ENCODE assay signal across 15 cellular contexts in genomic region chr1:24380508-24380907, GRCh38. TPM values are rescaled to one million over a fixed set of nuclear protein-coding genes. Genes with fewer than 3 reads are reported as not detected.
DNase-seq lines count a peak whose midpoint lies in the region; ATAC-seq and TF ChIP-seq lines count a peak whose summit lies in the region.
"Had no signal": no experiment of that assay in that cellular context is flagged by ENCODE, and none has a peak within 500 bp of the region (broad histone marks: within the 10 kb centered on the region; RNA-seq: fewer than 3 reads in every experiment).

No MANE protein-coding gene starts in this region.

- H3K36me3 ChIP-seq in colonic mucosa (no peaks in the 10 kb centered on the region), thymus (ENCODE audit: control insufficient read depth, insufficient read depth) (no peaks in the 10 kb centered on the region), lower lobe of right lung (peaks cover 19% of the 10 kb centered on the region)
- H3K36me3 ChIP-seq: BLaER1 treated with 17β-estradiol and CSF1 and Interleukin-3, amounts not matched to agents 10 nM and 100 nM had no signal

- intact Hi-C loops in activated CD8-positive, alpha-beta T cell treated with anti-CD3 and anti-CD28 coated beads for 36 hours (cut with micrococcal nuclease): no loop called here
- intact Hi-C loops in colonic mucosa (cut with DNase I) (no loop called here), lower leg skin (cut with DNase I; ENCODE audit: low total_unique reads) (no loop called here), lower lobe of right lung (cut with DNase I) (loop anchor here (10.0 kb wide), 1 partner anchor 176 kb away; no protein-coding TSS in a partner anchor)

- H3K4me3 ChIP-seq in colonic mucosa: no peak overlapping the region
- H3K4me3 ChIP-seq in lower leg skin (ENCODE audit: low read depth, poor library complexity, severe bottlenecking): no peak overlapping the region
- no peak overlapping the region for H3K4me3 ChIP-seq in thymus (ENCODE audit: low read length)
- H3K4me3 ChIP-seq in lower lobe of right lung: no peak overlapping the region
- H3K4me3 ChIP-seq: BLaER1 treated with 17β-estradiol and CSF1 and Interleukin-3, amounts not matched to agents 10 nM and 100 nM had no signal

- no peak overlapping the region for H3K27ac Mint-ChIP-seq in activated CD8-positive, alpha-beta T cell treated with anti-CD3 and anti-CD28 coated beads, Interleukin-2, amount 10 ng/mL, durations not matched to agents 7 days and 5 days
- no peak overlapping the region for H3K27ac Mint-ChIP-seq in activated CD8-positive, alpha-beta T cell treated with anti-CD3 and anti-CD28 coated beads for 36 hours

- TF ChIP-seq POLR2A in lower leg skin (IDR thresholded peaks at IDR 0.05): no peak

- H3K27ac ChIP-seq in colonic mucosa (peak overlapping the region; percentile 24), thymus (ENCODE audit: low read depth) (peak overlapping the region; percentile 2), lower lobe of right lung (no peak overlapping the region)
- H3K27ac ChIP-seq: 22Rv1, KMS-11 had no signal

- H3K9me3 ChIP-seq in colonic mucosa (no peaks in the 10 kb centered on the region), thymus (ENCODE audit: control insufficient read depth) (no peaks in the 10 kb centered on the region), lower lobe of right lung (no peaks in the 10 kb centered on the region)
- H3K9me3 ChIP-seq: BLaER1 treated with 17β-estradiol and CSF1 and Interleukin-3, amounts not matched to agents 10 nM and 100 nM had no signal

- H3K9ac ChIP-seq in colonic mucosa (ENCODE audit: low read depth in 2 of 2, low read length in 2 of 2): no peak overlapping the region
- H3K9ac ChIP-seq: BLaER1 treated with 17β-estradiol and CSF1 and Interleukin-3, amounts not matched to agents 10 nM and 100 nM; KMS-11 had no signal

- TF ChIP-seq CTCF in activated CD8-positive, alpha-beta T cell treated with anti-CD3 and anti-CD28 coated beads for 36 hours (IDR thresholded peaks at IDR 0.05): no peak
- no peak for TF ChIP-seq CTCF in colonic mucosa (IDR thresholded peaks at IDR 0.05)
- TF ChIP-seq CTCF in lower leg skin (IDR thresholded peaks at IDR 0.05): no peak
- no peak for TF ChIP-seq CTCF in lower lobe of right lung (IDR thresholded peaks at IDR 0.05)

- H3K4me1 Mint-ChIP-seq in activated CD8-positive, alpha-beta T cell treated with anti-CD3 and anti-CD28 coated beads, Interleukin-2, amount 10 ng/mL, durations not matched to agents 7 days and 5 days (ENCODE audit: low read depth): peaks cover 16% of the 10 kb centered on the region
- peaks cover 14% of the 10 kb centered on the region for H3K4me1 Mint-ChIP-seq in activated CD8-positive, alpha-beta T cell treated with anti-CD3 and anti-CD28 coated beads for 36 hours (ENCODE audit: low read depth)

- DNase-seq in activated CD8-positive, alpha-beta T cell treated with anti-CD3 and anti-CD28 coated beads, Interleukin-2, amount 10 ng/mL, durations not matched to agents 7 days and 5 days: peak; percentile 15
- DNase-seq in activated CD8-positive, alpha-beta T cell treated with anti-CD3 and anti-CD28 coated beads for 36 hours: no peak
- peak; percentile 17 for DNase-seq in colonic mucosa
- peak; percentile 11 to 46 for DNase-seq in lower leg skin (ENCODE audit: low spot score in 2 of 2)
- DNase-seq in lower lobe of right lung: no peak
- DNase-seq in medulla oblongata (ENCODE audit: extremely low spot score): no peak
- no peak for DNase-seq in activated T-cell treated with anti-CD3 and anti-CD28 coated beads, Interleukin-2, amount 50 U/mL, for 48 hours
- DNase-seq: COR-L47, MM.1S, NCI-H1105, NCI-H1694 treated with DMSO at 0.1 percent for 48 hours had no signal

- H3K4me3 Mint-ChIP-seq in activated CD8-positive, alpha-beta T cell treated with anti-CD3 and anti-CD28 coated beads, Interleukin-2, amount 10 ng/mL, durations not matched to agents 7 days and 5 days: no peak overlapping the region
- H3K4me3 Mint-ChIP-seq in activated CD8-positive, alpha-beta T cell treated with anti-CD3 and anti-CD28 coated beads for 36 hours: no peak overlapping the region

- H3K27me3 ChIP-seq in colonic mucosa: no peaks in the 10 kb centered on the region
- no peaks in the 10 kb centered on the region for H3K27me3 ChIP-seq in thymus (ENCODE audit: control insufficient read depth, insufficient read depth)
- no peaks in the 10 kb centered on the region for H3K27me3 ChIP-seq in lower lobe of right lung (ENCODE audit: low read depth)

- peaks cover 2% of the 10 kb centered on the region for H3K36me3 Mint-ChIP-seq in activated CD8-positive, alpha-beta T cell treated with anti-CD3 and anti-CD28 coated beads, Interleukin-2, amount 10 ng/mL, durations not matched to agents 7 days and 5 days (ENCODE audit: low read depth)
- H3K36me3 Mint-ChIP-seq in activated CD8-positive, alpha-beta T cell treated with anti-CD3 and anti-CD28 coated beads for 36 hours (ENCODE audit: low read depth): peaks cover 3% of the 10 kb centered on the region

- no peaks in the 10 kb centered on the region for H3K27me3 Mint-ChIP-seq in activated CD8-positive, alpha-beta T cell treated with anti-CD3 and anti-CD28 coated beads, Interleukin-2, amount 10 ng/mL, durations not matched to agents 7 days and 5 days (ENCODE audit: low read depth)
- no peaks in the 10 kb centered on the region for H3K27me3 Mint-ChIP-seq in activated CD8-positive, alpha-beta T cell treated with anti-CD3 and anti-CD28 coated beads for 36 hours

- no peak for ATAC-seq in activated CD8-positive, alpha-beta T cell treated with anti-CD3 and anti-CD28 coated beads, Interleukin-2, amount 10 ng/mL, durations not matched to agents 7 days and 5 days
- no peak for ATAC-seq in activated CD8-positive, alpha-beta T cell treated with anti-CD3 and anti-CD28 coated beads for 36 hours
- no peak for ATAC-seq in lower lobe of right lung

- no peaks in the 10 kb centered on the region for H3K9me3 Mint-ChIP-seq in activated CD8-positive, alpha-beta T cell treated with anti-CD3 and anti-CD28 coated beads, Interleukin-2, amount 10 ng/mL, durations not matched to agents 7 days and 5 days (ENCODE audit: insufficient read depth)
- no peaks in the 10 kb centered on the region for H3K9me3 Mint-ChIP-seq in activated CD8-positive, alpha-beta T cell treated with anti-CD3 and anti-CD28 coated beads for 36 hours

- CTCF ChIA-PET in activated CD8-positive, alpha-beta T cell treated with anti-CD3 and anti-CD28 coated beads, Interleukin-2, amount 10 ng/mL, durations not matched to agents 7 days and 5 days (lab: Charles Lee): interaction anchor here (0.6 to 10.1 kb wide), 3 partner anchors 12 to 233 kb away, joined by 3 to 162 read pairs (median 47); no protein-coding TSS in a partner anchor
- CTCF ChIA-PET in activated CD8-positive, alpha-beta T cell treated with anti-CD3 and anti-CD28 coated beads for 36 hours (lab: Charles Lee): interaction anchor here (1.1 to 3.8 kb wide), 3 partner anchors 12 to 230 kb away, joined by 3 to 28 read pairs (median 16); no protein-coding TSS in a partner anchor

- POLR2A ChIA-PET in activated CD8-positive, alpha-beta T cell treated with anti-CD3 and anti-CD28 coated beads, Interleukin-2, amount 10 ng/mL, durations not matched to agents 7 days and 5 days (lab: Charles Lee): no interaction called here
- POLR2A ChIA-PET in activated CD8-positive, alpha-beta T cell treated with anti-CD3 and anti-CD28 coated beads for 36 hours (lab: Charles Lee): no interaction called here

- 92 to 94% methylated on average over 5 of the region's 5 CpGs for WGBS in lower leg skin, 2 donors
- 97% methylated on average over 5 of the region's 5 CpGs for WGBS in thymus

- H3K4me1 ChIP-seq in colonic mucosa: peaks cover 13% of the 10 kb centered on the region
- no peaks in the 10 kb centered on the region for H3K4me1 ChIP-seq in thymus (ENCODE audit: control insufficient read depth, insufficient read depth, low read length)
- peaks cover 24% of the 10 kb centered on the region for H3K4me1 ChIP-seq in lower lobe of right lung

RNA-seq across cellular contexts. Expression of gene STPG1, which starts 33.1 kb away (rescaled TPM):
- total RNA-seq in activated CD8-positive, alpha-beta T cell treated with anti-CD3 and anti-CD28 coated beads, Interleukin-2, amount 10 ng/mL, durations not matched to agents 7 days and 5 days: 1 to 10 TPM; 8.0 to 9.9 TPM
- 1 to 10 TPM; 5.6 to 6.3 TPM for total RNA-seq in activated CD8-positive, alpha-beta T cell treated with anti-CD3 and anti-CD28 coated beads for 36 hours
- 10 to 100 TPM; 13.6 to 18.4 TPM for total RNA-seq in colonic mucosa
- total RNA-seq in lower leg skin: 1 to 10 TPM; 3.6 to 8.5 (median 6.4) TPM
- polyA plus RNA-seq in thymus: 3.5 TPM
- 13.1 TPM for total RNA-seq in lower lobe of right lung

RNA-seq across cellular contexts. Expression of gene NIPAL3, which starts 35.1 kb away (rescaled TPM):
- 10 to 100 TPM; 43.4 to 46.9 TPM for total RNA-seq in activated CD8-positive, alpha-beta T cell treated with anti-CD3 and anti-CD28 coated beads, Interleukin-2, amount 10 ng/mL, durations not matched to agents 7 days and 5 days
- 10 to 100 TPM; 33.2 to 33.3 TPM for total RNA-seq in activated CD8-positive, alpha-beta T cell treated with anti-CD3 and anti-CD28 coated beads for 36 hours
- total RNA-seq in colonic mucosa (10 to 100 TPM; 41.3 to 45.2 TPM), lower leg skin (10 to 100 TPM; 37.3 to 67.1 (median 57.5) TPM), lower lobe of right lung (38.0 TPM)
- 9.2 TPM for polyA plus RNA-seq in thymus

Comparison
In these comparisons a context has a peak if more than half of its experiments do, and no peak if none do; other contexts are left out.
1. DNase-seq: peak in activated CD8-positive, alpha-beta T cell treated with anti-CD3 and anti-CD28 coated beads, Interleukin-2, amount 10 ng/mL, durations not matched to agents 7 days and 5 days (single experiment), colonic mucosa (single experiment) and lower leg skin (2 of 2); none in activated CD8-positive, alpha-beta T cell treated with anti-CD3 and anti-CD28 coated beads for 36 hours (single experiment), lower lobe of right lung (single experiment), medulla oblongata (single experiment) and activated T-cell treated with anti-CD3 and anti-CD28 coated beads, Interleukin-2, amount 50 U/mL, for 48 hours (0 of 2).